Comparison of ENCODE assay signal across 22 cellular contexts in the genomic region with DNA sequence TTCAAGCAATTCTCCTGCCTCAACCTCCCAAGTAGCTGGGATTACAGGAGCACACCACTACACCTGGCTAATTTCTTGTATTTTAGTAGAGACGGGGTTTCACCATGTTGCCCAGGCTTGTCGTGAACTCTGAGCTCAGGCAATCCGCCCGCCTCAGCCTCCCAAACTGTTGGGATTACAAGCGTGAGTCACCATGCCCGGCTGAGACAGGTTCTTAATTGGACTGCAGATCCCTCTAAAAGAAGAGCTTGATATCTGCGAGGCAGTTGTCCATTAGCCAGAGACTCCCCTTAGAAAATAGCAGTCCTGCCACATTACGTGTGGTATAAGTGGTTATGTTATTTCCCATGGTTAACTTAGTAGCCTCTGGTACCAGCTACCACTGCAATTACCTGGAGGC. TPM values are rescaled to one million over a fixed set of nuclear protein-coding genes. Genes with fewer than 3 reads are reported as not detected.
"Had no signal": no experiment of that assay in that cellular context is flagged by ENCODE, and none has a peak within 500 bp of the region (broad histone marks: within the 10 kb centered on the region; RNA-seq: fewer than 3 reads in every experiment).

No MANE protein-coding gene starts in this region.

- H3K36me3 ChIP-seq: esophagus muscularis mucosa, gastrocnemius medialis, heart right ventricle, left lung, lower lobe of right lung had no signal

- H3K4me1 Mint-ChIP-seq: memory B cell; naive thymus-derived CD4-positive, alpha-beta T cell had no signal

- H3K4me1 ChIP-seq: esophagus muscularis mucosa, gastrocnemius medialis, heart right ventricle, left lung, lower lobe of right lung had no signal

- H3K9me3 ChIP-seq: gastrocnemius medialis, lower lobe of right lung had no signal

- ATAC-seq: gastrocnemius medialis; heart right ventricle; left cardiac atrium; left lung; left ventricle myocardium superior; lower lobe of right lung; naive thymus-derived CD4-positive, alpha-beta T cell had no signal

- DNase-seq: dermis blood vessel endothelial cell; dorsolateral prefrontal cortex; effector CD4-positive, alpha-beta T cell; effector memory CD4-positive, alpha-beta T cell; erythroblast; foreskin melanocyte; gastrocnemius medialis; glutamatergic neuron; head of caudate nucleus; heart right ventricle; hippocampal formation; left cardiac atrium; left lung; left ventricle myocardium superior; lower lobe of right lung; mesendoderm; midbrain; naive thymus-derived CD4-positive, alpha-beta T cell had no signal

- H3K4me3 ChIP-seq: coronary artery, dorsolateral prefrontal cortex, esophagus muscularis mucosa, gastrocnemius medialis, heart right ventricle, left lung, lower lobe of right lung had no signal

- H3K4me3 Mint-ChIP-seq: memory B cell; naive thymus-derived CD4-positive, alpha-beta T cell had no signal

- H3K27ac Mint-ChIP-seq: memory B cell; naive thymus-derived CD4-positive, alpha-beta T cell had no signal

- H3K27me3 ChIP-seq: dorsolateral prefrontal cortex, esophagus muscularis mucosa, gastrocnemius medialis, heart right ventricle, left lung had no signal

- H3K27ac ChIP-seq: coronary artery, dorsolateral prefrontal cortex, epithelial cell of prostate, esophagus muscularis mucosa, gastrocnemius medialis, heart right ventricle, left lung, lower lobe of right lung had no signal

RNA-seq across cellular contexts. Expression of a gene that starts 46.6 kb away (rescaled TPM):
- polyA plus RNA-seq: naive thymus-derived CD4-positive, alpha-beta T cell had no signal
